In the genomic region with DNA sequence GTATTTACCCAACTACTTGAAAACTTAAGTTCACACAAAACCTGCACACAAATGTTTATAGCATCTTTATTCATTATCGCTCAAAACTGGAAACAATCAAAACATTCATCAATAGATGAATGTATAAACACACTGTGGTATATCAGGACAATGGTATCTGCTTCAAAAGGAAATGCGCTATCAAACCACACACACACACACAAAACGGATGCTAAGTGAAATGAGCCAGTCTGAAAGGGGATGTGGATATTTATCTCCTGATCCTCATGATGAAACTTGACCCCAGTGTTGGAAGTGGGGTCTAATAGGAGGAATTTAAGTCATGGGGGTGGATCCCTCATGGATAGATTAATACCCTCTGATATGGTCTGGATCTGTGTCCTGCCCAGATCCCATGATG, we compare ENCODE assay signal across 19 cellular contexts. TPM values are rescaled to one million over a fixed set of nuclear protein-coding genes. Genes with fewer than 3 reads are reported as not detected.
A peak's percentile ranks its signal among the peaks of the same experiment; 100 is the strongest.
DNase-seq lines count a peak whose midpoint lies in the region; ATAC-seq lines count a peak whose summit lies in the region.
"Had no signal": no experiment of that assay in that cellular context is flagged by ENCODE, and none has a peak within 500 bp of the region (broad histone marks: within the 10 kb centered on the region; RNA-seq: fewer than 3 reads in every experiment).

No MANE protein-coding gene starts in this region.

- H3K27me3 ChIP-seq in CD4-positive, alpha-beta memory T cell (ENCODE audit: insufficient read depth, low read length): no peaks in the 10 kb centered on the region

- peak overlapping the region; percentile 74 for H3K27ac Mint-ChIP-seq in activated CD4-positive, alpha-beta T cell treated with anti-CD3 and anti-CD28 coated beads, Interleukin-2, amount 10 ng/mL, durations not matched to agents 7 days and 5 days
- H3K27ac Mint-ChIP-seq in CD4-positive, alpha-beta memory T cell: peak overlapping the region; percentile 19 to 88 (median 80)
- H3K27ac Mint-ChIP-seq in T-helper 17 cell (peak overlapping the region; percentile 100), immature natural killer cell (peak overlapping the region in 5 of 6 donors; percentile 64 to 98 (median 90))
- no peak overlapping the region for H3K27ac Mint-ChIP-seq in stimulated activated memory B cell treated with anti-CD40 and anti-IgM and Interleukin-4, amounts not matched to agents 10 μg/mL and 1 μg/mL and 100 μg/mL, for 72 hours

- no peaks in the 10 kb centered on the region for H3K36me3 ChIP-seq in CD4-positive, alpha-beta memory T cell (ENCODE audit: insufficient read depth, low read length)

- no peak for DNase-seq in activated CD4-positive, alpha-beta T cell treated with anti-CD3 and anti-CD28 coated beads, Interleukin-2, amount 10 ng/mL, durations not matched to agents 7 days and 5 days
- no peak for DNase-seq in activated CD4-positive, alpha-beta T cell treated with anti-CD3 and anti-CD28 coated beads for 4 hours
- peak; percentile 29 to 53 (median 36) for DNase-seq in CD4-positive, alpha-beta memory T cell
- DNase-seq in T-helper 17 cell: no peak
- DNase-seq in immature natural killer cell: peak; percentile 16 to 49 (median 24)
- DNase-seq in islet precursor cell: no peak
- DNase-seq: 8988T, DMS79 treated with DMSO at 0.1 percent for 48 hours, GOT3, KG1, NCI-H1436, NCI-H2029, NCI-H2171 treated with DMSO at 0.1 percent for 48 hours, NCI-H446 treated with DMSO at 0.1 percent for 48 hours, NCI-H69, OCI-M1, Right ventricle myocardium superior had no signal

- no peak overlapping the region for H3K4me3 Mint-ChIP-seq in activated CD4-positive, alpha-beta T cell treated with anti-CD3 and anti-CD28 coated beads, Interleukin-2, amount 10 ng/mL, durations not matched to agents 7 days and 5 days
- peak overlapping the region in 5 of 8 donors; percentile 42 to 76 (median 69) for H3K4me3 Mint-ChIP-seq in CD4-positive, alpha-beta memory T cell
- no peak overlapping the region for H3K4me3 Mint-ChIP-seq in T-helper 17 cell
- peak overlapping the region in 3 of 5 donors; percentile 17 to 56 (median 44) for H3K4me3 Mint-ChIP-seq in immature natural killer cell
- H3K4me3 Mint-ChIP-seq in stimulated activated memory B cell treated with anti-CD40 and anti-IgM and Interleukin-4, amounts not matched to agents 10 μg/mL and 1 μg/mL and 100 μg/mL, for 72 hours: no peak overlapping the region

- H3K4me1 Mint-ChIP-seq in activated CD4-positive, alpha-beta T cell treated with anti-CD3 and anti-CD28 coated beads, Interleukin-2, amount 10 ng/mL, durations not matched to agents 7 days and 5 days: peaks cover 59% of the 10 kb centered on the region
- peaks cover 29 to 68% (median 49%) of the 10 kb centered on the region in 4 donors for H3K4me1 Mint-ChIP-seq in CD4-positive, alpha-beta memory T cell
- peaks cover 39% of the 10 kb centered on the region for H3K4me1 Mint-ChIP-seq in T-helper 17 cell
- peaks cover 59 to 62% of the 10 kb centered on the region in 2 donors for H3K4me1 Mint-ChIP-seq in immature natural killer cell
- peaks cover 33% of the 10 kb centered on the region for H3K4me1 Mint-ChIP-seq in stimulated activated memory B cell treated with anti-CD40 and anti-IgM and Interleukin-4, amounts not matched to agents 10 μg/mL and 1 μg/mL and 100 μg/mL, for 72 hours

- H3K4me3 ChIP-seq in CD4-positive, alpha-beta memory T cell (ENCODE audit: low read length in 2 of 2): no peak overlapping the region

- peaks cover 8% of the 10 kb centered on the region for H3K9me3 Mint-ChIP-seq in activated CD4-positive, alpha-beta T cell treated with anti-CD3 and anti-CD28 coated beads, Interleukin-2, amount 10 ng/mL, durations not matched to agents 7 days and 5 days
- no peaks in the 10 kb centered on the region for H3K9me3 Mint-ChIP-seq in CD4-positive, alpha-beta memory T cell
- no peaks in the 10 kb centered on the region for H3K9me3 Mint-ChIP-seq in immature natural killer cell
- peaks cover 3% of the 10 kb centered on the region for H3K9me3 Mint-ChIP-seq in stimulated activated memory B cell treated with anti-CD40 and anti-IgM and Interleukin-4, amounts not matched to agents 10 μg/mL and 1 μg/mL and 100 μg/mL, for 72 hours

- CTCF ChIA-PET in activated CD4-positive, alpha-beta T cell treated with anti-CD3 and anti-CD28 coated beads, Interleukin-2, amount 10 ng/mL, durations not matched to agents 7 days and 5 days (lab: Charles Lee): no interaction called here
- CTCF ChIA-PET in CD4-positive, alpha-beta memory T cell (lab: Charles Lee; ENCODE audit: partially characterized antibody): interaction anchor here (4.7 kb wide), 1 partner anchor 23 kb away, joined by 38 read pairs; no protein-coding TSS in a partner anchor

- H3K9me3 ChIP-seq in CD4-positive, alpha-beta memory T cell (ENCODE audit: control insufficient read depth in 1 of 2, low read length in 2 of 2): no peaks in the 10 kb centered on the region
- H3K9me3 ChIP-seq in T-helper 17 cell (ENCODE audit: control insufficient read depth, low read length, poor library complexity, severe bottlenecking): no peaks in the 10 kb centered on the region

- POLR2A ChIA-PET in activated CD4-positive, alpha-beta T cell treated with anti-CD3 and anti-CD28 coated beads, Interleukin-2, amount 10 ng/mL, durations not matched to agents 7 days and 5 days (lab: Charles Lee): no interaction called here
- POLR2A ChIA-PET in CD4-positive, alpha-beta memory T cell (lab: Charles Lee; ENCODE audit: partially characterized antibody): no interaction called here

- peaks cover 9% of the 10 kb centered on the region for H3K36me3 Mint-ChIP-seq in activated CD4-positive, alpha-beta T cell treated with anti-CD3 and anti-CD28 coated beads, Interleukin-2, amount 10 ng/mL, durations not matched to agents 7 days and 5 days (ENCODE audit: low read depth)
- H3K36me3 Mint-ChIP-seq in CD4-positive, alpha-beta memory T cell: peaks cover 0 to 3% of the 10 kb centered on the region in 2 donors
- H3K36me3 Mint-ChIP-seq in T-helper 17 cell (ENCODE audit: low read depth) (no peaks in the 10 kb centered on the region), immature natural killer cell (no peaks in the 10 kb centered on the region)
- no peaks in the 10 kb centered on the region for H3K36me3 Mint-ChIP-seq in stimulated activated memory B cell treated with anti-CD40 and anti-IgM and Interleukin-4, amounts not matched to agents 10 μg/mL and 1 μg/mL and 100 μg/mL, for 72 hours

- intact Hi-C loops in CD4-positive, alpha-beta memory T cell (cut with micrococcal nuclease): loop anchor here (5.0 kb wide), 1 partner anchor 33 kb away; no protein-coding TSS in a partner anchor

- ATAC-seq in T-helper 17 cell: no peak
- no peak for ATAC-seq in HG03095 (IDR thresholded peaks at IDR 0.05; ENCODE audit: unreplicated experiment)
- no peak for ATAC-seq in stimulated activated memory B cell treated with anti-CD40 and anti-IgM and Interleukin-4, amounts not matched to agents 10 μg/mL and 1 μg/mL and 100 μg/mL, for 72 hours

- H3K27ac ChIP-seq in CD4-positive, alpha-beta memory T cell (ENCODE audit: low read depth, low read length): no peak overlapping the region

- peaks cover 48% of the 10 kb centered on the region for H3K4me1 ChIP-seq in CD4-positive, alpha-beta memory T cell (ENCODE audit: insufficient read depth, low read length)

- no peaks in the 10 kb centered on the region for H3K27me3 Mint-ChIP-seq in activated CD4-positive, alpha-beta T cell treated with anti-CD3 and anti-CD28 coated beads, Interleukin-2, amount 10 ng/mL, durations not matched to agents 7 days and 5 days
- no peaks in the 10 kb centered on the region for H3K27me3 Mint-ChIP-seq in CD4-positive, alpha-beta memory T cell
- no peaks in the 10 kb centered on the region for H3K27me3 Mint-ChIP-seq in T-helper 17 cell
- peaks cover 2 to 15% (median 13%) of the 10 kb centered on the region in 3 donors for H3K27me3 Mint-ChIP-seq in immature natural killer cell (ENCODE audit: low read depth in 3 of 3)
- no peaks in the 10 kb centered on the region for H3K27me3 Mint-ChIP-seq in stimulated activated memory B cell treated with anti-CD40 and anti-IgM and Interleukin-4, amounts not matched to agents 10 μg/mL and 1 μg/mL and 100 μg/mL, for 72 hours

RNA-seq across cellular contexts. Expression of a gene that starts 22.0 kb away (rescaled TPM):
- total RNA-seq in activated CD4-positive, alpha-beta T cell treated with anti-CD3 and anti-CD28 coated beads, Interleukin-2, amount 10 ng/mL, durations not matched to agents 7 days and 5 days: 10 to 100 TPM; 34.2 to 38.9 TPM
- 10 to 100 TPM; 16.6 to 17.8 TPM for total RNA-seq in CD4-positive, alpha-beta memory T cell
- polyA plus RNA-seq in CD4-positive, alpha-beta memory T cell: 10 to 100 TPM; 56.7 to 73.6 TPM
- 10 to 100 TPM; 24.6 to 25.7 TPM for total RNA-seq in T-helper 17 cell
- 10 to 100 TPM; 54.7 to 62.1 (median 61.5) TPM for polyA plus RNA-seq in immature natural killer cell

Comparison
In these comparisons a context has a peak if more than half of its experiments do, and no peak if none do; other contexts are left out.
1. DNase-seq: peak in CD4-positive, alpha-beta memory T cell (5 of 5) and immature natural killer cell (3 of 3); none in activated CD4-positive, alpha-beta T cell treated with anti-CD3 and anti-CD28 coated beads, Interleukin-2, amount 10 ng/mL, durations not matched to agents 7 days and 5 days (single experiment), activated CD4-positive, alpha-beta T cell treated with anti-CD3 and anti-CD28 coated beads for 4 hours (0 of 2), T-helper 17 cell (0 of 3) and islet precursor cell (single experiment).
2. H3K4me3 Mint-ChIP-seq: peak in CD4-positive, alpha-beta memory T cell (5 of 8) and immature natural killer cell (3 of 5); none in activated CD4-positive, alpha-beta T cell treated with anti-CD3 and anti-CD28 coated beads, Interleukin-2, amount 10 ng/mL, durations not matched to agents 7 days and 5 days (single experiment), T-helper 17 cell (single experiment) and stimulated activated memory B cell treated with anti-CD40 and anti-IgM and Interleukin-4, amounts not matched to agents 10 μg/mL and 1 μg/mL and 100 μg/mL, for 72 hours (single experiment).